ENCODE assay signal across 8 cellular contexts in the genomic region with DNA sequence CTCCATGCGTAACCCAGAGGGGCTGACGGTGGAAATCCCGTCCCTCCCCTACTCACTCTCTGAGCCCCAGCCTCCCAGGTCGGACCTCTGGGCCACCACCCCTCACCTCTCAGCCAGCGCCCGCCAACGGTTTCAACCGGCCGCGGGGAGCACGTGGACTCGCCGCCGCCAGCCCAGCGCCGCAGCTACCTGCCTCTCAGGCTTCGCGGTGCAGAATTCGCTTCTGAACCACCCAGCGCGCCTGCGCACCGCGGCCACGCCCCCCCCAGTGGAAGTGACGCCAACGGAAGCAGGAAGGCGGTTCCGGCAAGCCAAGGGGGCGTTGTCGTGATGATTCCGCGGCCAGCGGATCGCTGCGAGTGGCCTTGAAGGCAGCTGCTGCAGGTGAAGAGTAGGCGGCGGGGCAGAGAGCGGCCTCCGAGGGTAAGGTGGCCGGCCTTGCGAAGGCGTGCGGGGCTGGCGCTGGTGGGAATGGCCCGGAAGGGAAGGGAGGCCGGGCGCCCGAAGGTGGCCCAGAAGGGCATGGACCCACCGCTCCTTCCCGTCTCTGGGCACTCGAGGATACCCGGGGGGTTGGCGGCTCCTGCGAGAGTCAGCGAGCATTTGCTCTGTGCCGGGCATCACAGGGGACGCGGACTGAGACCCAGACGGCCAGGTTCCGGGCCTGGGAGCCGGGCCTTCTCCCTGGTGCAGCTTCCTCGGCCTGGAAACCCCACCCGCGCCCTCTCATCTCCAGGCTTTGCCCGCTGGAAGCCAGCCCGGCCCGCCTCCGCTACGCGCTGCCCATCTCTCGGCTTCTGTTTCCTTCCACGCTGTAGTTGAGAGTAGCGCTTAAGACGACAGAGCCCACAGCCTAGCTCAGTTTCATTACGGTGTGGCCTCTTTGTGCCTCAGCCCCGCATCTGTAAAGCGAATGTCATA. TPM values are rescaled to one million over a fixed set of nuclear protein-coding genes. Genes with fewer than 3 reads are reported as not detected.
DNase-seq lines count a peak whose midpoint lies in the region; ATAC-seq, FAIRE-seq and TF ChIP-seq lines count a peak whose summit lies in the region.

A gene with protein sequence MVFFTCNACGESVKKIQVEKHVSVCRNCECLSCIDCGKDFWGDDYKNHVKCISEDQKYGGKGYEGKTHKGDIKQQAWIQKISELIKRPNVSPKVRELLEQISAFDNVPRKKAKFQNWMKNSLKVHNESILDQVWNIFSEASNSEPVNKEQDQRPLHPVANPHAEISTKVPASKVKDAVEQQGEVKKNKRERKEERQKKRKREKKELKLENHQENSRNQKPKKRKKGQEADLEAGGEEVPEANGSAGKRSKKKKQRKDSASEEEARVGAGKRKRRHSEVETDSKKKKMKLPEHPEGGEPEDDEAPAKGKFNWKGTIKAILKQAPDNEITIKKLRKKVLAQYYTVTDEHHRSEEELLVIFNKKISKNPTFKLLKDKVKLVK (minus strand): TSS at position 225 of the 921 bp plus-strand sequence. CDS start 6,412 bp downstream, outside the sequence.
A gene with protein sequence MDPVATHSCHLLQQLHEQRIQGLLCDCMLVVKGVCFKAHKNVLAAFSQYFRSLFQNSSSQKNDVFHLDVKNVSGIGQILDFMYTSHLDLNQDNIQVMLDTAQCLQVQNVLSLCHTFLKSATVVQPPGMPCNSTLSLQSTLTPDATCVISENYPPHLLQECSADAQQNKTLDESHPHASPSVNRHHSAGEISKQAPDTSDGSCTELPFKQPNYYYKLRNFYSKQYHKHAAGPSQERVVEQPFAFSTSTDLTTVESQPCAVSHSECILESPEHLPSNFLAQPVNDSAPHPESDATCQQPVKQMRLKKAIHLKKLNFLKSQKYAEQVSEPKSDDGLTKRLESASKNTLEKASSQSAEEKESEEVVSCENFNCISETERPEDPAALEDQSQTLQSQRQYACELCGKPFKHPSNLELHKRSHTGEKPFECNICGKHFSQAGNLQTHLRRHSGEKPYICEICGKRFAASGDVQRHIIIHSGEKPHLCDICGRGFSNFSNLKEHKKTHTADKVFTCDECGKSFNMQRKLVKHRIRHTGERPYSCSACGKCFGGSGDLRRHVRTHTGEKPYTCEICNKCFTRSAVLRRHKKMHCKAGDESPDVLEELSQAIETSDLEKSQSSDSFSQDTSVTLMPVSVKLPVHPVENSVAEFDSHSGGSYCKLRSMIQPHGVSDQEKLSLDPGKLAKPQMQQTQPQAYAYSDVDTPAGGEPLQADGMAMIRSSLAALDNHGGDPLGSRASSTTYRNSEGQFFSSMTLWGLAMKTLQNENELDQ (plus strand): TSS at position 322 of the 921 bp plus-strand sequence. CDS start 9,695 bp downstream, outside the sequence.

- CTCF ChIA-PET in AG04449 (lab: Yijun Ruan, JAX) = interaction anchor here (0.7 to 1.1 kb wide), 4 partner anchors 8 to 141 kb away, joined by 3 to 4 read pairs (median 3); no protein-coding TSS in a partner anchor

- H3K27me3 ChIP-seq in bronchial epithelial cell (ENCODE audit: control insufficient read depth, insufficient read depth, low read length) (no peaks in the 10 kb centered on the region), small intestine (ENCODE audit: control insufficient read depth in 2 of 2, insufficient read depth in 2 of 2, low read length in 2 of 2) (no peaks in the 10 kb centered on the region)

- H3K36me3 ChIP-seq in bronchial epithelial cell (ENCODE audit: control insufficient read depth, insufficient read depth, low read length) (peaks cover 7% of the 10 kb centered on the region), small intestine (ENCODE audit: control insufficient read depth in 2 of 2, insufficient read depth in 2 of 2, low read length in 2 of 2) (no peaks in the 10 kb centered on the region)

- WGBS in small intestine, 3 donors = 0% methylated on average over 66 to 78 of the region's 78 CpGs

- ATAC-seq in GM18861 (IDR thresholded peaks at IDR 0.05; ENCODE audit: unreplicated experiment) (peak; percentile 68), HG03095 (IDR thresholded peaks at IDR 0.05; ENCODE audit: unreplicated experiment) (peak; percentile 93)

- H3K9me3 ChIP-seq in small intestine (ENCODE audit: control insufficient read depth, low read depth) = no peaks in the 10 kb centered on the region

- H3K27ac ChIP-seq in small intestine (ENCODE audit: low read depth in 1 of 2, low read length in 1 of 2) = peak within 1 kb of the TSS; percentile 42 to 78

- DNase-seq in AG04449 (ENCODE audit: low read depth, low spot score) (peak; percentile 14), NCI-H2171 (lab: John Stamatoyannopoulos, UW) (peak; percentile 65), bronchial epithelial cell (ENCODE audit: low read depth) (peak; percentile 83), iPS-NIHi7 (ENCODE audit: extremely low spot score) (peak; percentile 99), small intestine (peak; percentile 94)

- FAIRE-seq in bronchial epithelial cell (lab: Jason Lieb, UNC) (no peak), small intestine (lab: Jason Lieb, UNC) (no peak)

- peaks cover 2 to 6% of the 10 kb centered on the region in 2 donors for H3K4me1 ChIP-seq in small intestine (ENCODE audit: control insufficient read depth in 2 of 2, insufficient read depth in 1 of 2, low read depth in 1 of 2, low read length in 1 of 2)

- peak within 1 kb of the TSS; percentile 96 for H3K4me3 ChIP-seq in AG04449 (ENCODE audit: low read depth, low read length)
- peak within 1 kb of the TSS; percentile 65 for H3K4me3 ChIP-seq in WI38 (ENCODE audit: low read depth, low read length)
- peak within 1 kb of the TSS; percentile 90 for H3K4me3 ChIP-seq in bronchial epithelial cell (ENCODE audit: low read depth, low read length)
- H3K4me3 ChIP-seq in small intestine (ENCODE audit: low read depth in 1 of 2, low read length in 2 of 2) = peak within 1 kb of the TSS; percentile 55 to 77

- POLR2A ChIA-PET in AG04449 (lab: Yijun Ruan, JAX) = interaction anchor here (0.6 kb wide), 1 partner anchor 1091 kb away, joined by 3 read pairs; no protein-coding TSS in a partner anchor

- TF ChIP-seq CTCF in AG04449 (IDR thresholded peaks at IDR 0.05; ENCODE audit: insufficient read depth, low read length, missing control alignments) (no peak), WI38 (IDR thresholded peaks at IDR 0.05; ENCODE audit: low read depth, low read length) (no peak), bronchial epithelial cell (IDR thresholded peaks at IDR 0.05; ENCODE audit: insufficient read depth, low read length, severe bottlenecking) (no peak)

RNA-seq across cellular contexts. Expression of the first gene that starts in this region (rescaled TPM):
- 18.3 and 25.3 TPM in 2 replicates for total RNA-seq in bronchial epithelial cell
- polyA plus RNA-seq in small intestine = 10 to 100 TPM in 1 of 3 donors, 1 to 10 TPM in 2; 4.5 to 19.7 (median 7.6) TPM

RNA-seq across cellular contexts. Expression of the second gene that starts in this region (rescaled TPM):
- 3.1 and 3.9 TPM in 2 replicates for total RNA-seq in bronchial epithelial cell
- 1 to 10 TPM; 1.8 to 2.7 (median 2.4) TPM for polyA plus RNA-seq in small intestine

Comparison
In these comparisons a context has a peak if more than half of its experiments do, and no peak if none do; other contexts are left out.
1. Peak in every context shown above with its lines: DNase-seq, ATAC-seq, H3K4me3 ChIP-seq and H3K27ac ChIP-seq.
2. DNase-seq: peak in every context shown above with its lines; median percentile 99 in iPS-NIHi7; 94 in small intestine; 83 in bronchial epithelial cell; 65 in NCI-H2171; 14 in AG04449.